Comparison of ENCODE assay signal across 8 cellular contexts in the genomic region with DNA sequence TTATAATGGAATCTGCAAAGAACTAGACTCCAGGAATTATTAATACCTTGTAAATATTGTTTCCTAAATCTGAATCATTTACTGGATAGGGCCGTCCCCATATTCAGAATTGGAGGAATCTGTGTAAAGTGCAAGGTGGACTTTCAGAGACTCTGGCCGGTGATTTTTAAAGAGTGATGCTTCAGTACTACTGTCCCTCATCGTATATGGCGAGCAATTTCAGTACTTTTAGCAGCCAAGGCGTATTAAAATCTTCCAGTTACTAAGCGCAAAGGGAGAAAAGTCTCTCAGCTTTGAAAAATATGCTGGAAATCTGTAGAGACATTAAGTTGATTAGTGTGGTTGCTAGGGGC. TPM values are rescaled to one million over a fixed set of nuclear protein-coding genes. Genes with fewer than 3 reads are reported as not detected.
DNase-seq lines count a peak whose midpoint lies in the region; ATAC-seq and TF ChIP-seq lines count a peak whose summit lies in the region.

No MANE protein-coding gene starts in this region.

- peak overlapping the region; percentile 87 for H2AFZ ChIP-seq in OCI-LY3 (ENCODE audit: low read depth, low read length)
- peak overlapping the region; percentile 97 for H2AFZ ChIP-seq in osteoblast (ENCODE audit: low read length)

- peaks cover 9% of the 10 kb centered on the region for H3K36me3 ChIP-seq in cardiac muscle cell
- H3K36me3 ChIP-seq in OCI-LY3 (replicated peaks; ENCODE audit: low read depth, low read length): peaks cover 33% of the 10 kb centered on the region
- H3K36me3 ChIP-seq in osteoblast (ENCODE audit: insufficient read depth, low read length): peaks cover 16% of the 10 kb centered on the region

- no peak for ATAC-seq in Right ventricle myocardium superior (ENCODE audit: poor library complexity)
- ATAC-seq in HG03378 (IDR thresholded peaks at IDR 0.05; ENCODE audit: unreplicated experiment): no peak

- H3K27ac ChIP-seq in cardiac muscle cell: peak overlapping the region; percentile 86
- H3K27ac ChIP-seq in OCI-LY3 (ENCODE audit: low read length): peak overlapping the region; percentile 67
- H3K27ac ChIP-seq in osteoblast (ENCODE audit: low read depth, low read length): peak overlapping the region; percentile 87

- H4K20me1 ChIP-seq in OCI-LY3 (ENCODE audit: insufficient read depth, low read length) (no peaks in the 10 kb centered on the region), osteoblast (ENCODE audit: insufficient read depth, low read length) (no peaks in the 10 kb centered on the region)

- peak overlapping the region; percentile 93 for H3K9ac ChIP-seq in OCI-LY3 (ENCODE audit: low read length)

- H3K4me3 ChIP-seq in cardiac muscle cell (peak overlapping the region; percentile 68), OCI-LY3 (ENCODE audit: low read length) (peak overlapping the region; percentile 90), epithelial cell of esophagus (ENCODE audit: low read length) (peak overlapping the region; percentile 86), osteoblast (ENCODE audit: insufficient read depth, low read length) (peak overlapping the region; percentile 95)

- TF ChIP-seq CTCF in cardiac muscle cell (IDR thresholded peaks at IDR 0.05; ENCODE audit: low read depth, low read length) (no peak), OCI-LY3 (IDR thresholded peaks at IDR 0.05; ENCODE audit: low read depth, low read length) (no peak), epithelial cell of esophagus (IDR thresholded peaks at IDR 0.05; ENCODE audit: insufficient read depth, low read depth, low read length, missing control alignments) (no peak), osteoblast (IDR thresholded peaks at IDR 0.05; ENCODE audit: extremely low read depth, low read depth, low read length) (no peak)

- H3K4me2 ChIP-seq in OCI-LY3 (ENCODE audit: low read length): peak overlapping the region; percentile 94
- H3K4me2 ChIP-seq in osteoblast (ENCODE audit: insufficient read depth, low read length): peak overlapping the region; percentile 78

- H3K9me3 ChIP-seq in cardiac muscle cell (ENCODE audit: low read depth) (no peaks in the 10 kb centered on the region), OCI-LY3 (ENCODE audit: insufficient read depth, low read length) (no peaks in the 10 kb centered on the region), osteoblast (ENCODE audit: low read depth, low read length) (no peaks in the 10 kb centered on the region)

- H3K4me1 ChIP-seq in cardiac muscle cell (ENCODE audit: low read depth): peaks cover 5% of the 10 kb centered on the region
- H3K4me1 ChIP-seq in OCI-LY3 (ENCODE audit: low read length): peaks cover 11% of the 10 kb centered on the region
- peaks cover 8% of the 10 kb centered on the region for H3K4me1 ChIP-seq in osteoblast (ENCODE audit: insufficient read depth, low read length)

- peak in 1 of 2 donors; percentile 6 for DNase-seq in cardiac muscle cell (ENCODE audit: low read depth in 1 of 2, low spot score in 1 of 2)
- no peak for DNase-seq in Right ventricle myocardium superior
- no peak for DNase-seq in epithelial cell of esophagus (ENCODE audit: low read depth)
- no peak for DNase-seq in osteoblast (ENCODE audit: insufficient read length, low spot score, missing footprints)
- DNase-seq in GF-D8 (lab: John Stamatoyannopoulos, UW): no peak
- no peak for DNase-seq in mucosa of gallbladder (ENCODE audit: low spot score)

- peaks cover 21% of the 10 kb centered on the region for H3K79me2 ChIP-seq in OCI-LY3 (ENCODE audit: low read length)
- H3K79me2 ChIP-seq in osteoblast (ENCODE audit: insufficient read depth, low read length): peaks cover 24% of the 10 kb centered on the region

- intact Hi-C loops in Right ventricle myocardium superior (cut with DNase I): no loop called here

- H3K27me3 ChIP-seq in cardiac muscle cell (no peaks in the 10 kb centered on the region), OCI-LY3 (ENCODE audit: low read depth, low read length) (no peaks in the 10 kb centered on the region), osteoblast (ENCODE audit: insufficient read depth, low read length) (no peaks in the 10 kb centered on the region)

RNA-seq across cellular contexts. Expression of gene SMIM26, which starts 0.5 kb away (rescaled TPM):
- total RNA-seq in cardiac muscle cell (152 and 213 TPM in 2 replicates), Right ventricle myocardium superior (108 TPM), osteoblast (53.9 and 59.7 TPM in 2 replicates), mucosa of gallbladder (65.2 TPM)
- polyA plus RNA-seq in cardiac muscle cell: 158 and 167 TPM in 2 replicates

RNA-seq across cellular contexts. Expression of gene DTD1, which starts 20.1 kb away (rescaled TPM):
- total RNA-seq in cardiac muscle cell (62.8 and 66.4 TPM in 2 replicates), Right ventricle myocardium superior (12.4 TPM), osteoblast (52.1 and 53.6 TPM in 2 replicates), mucosa of gallbladder (12.2 TPM)
- 59.6 and 71.6 TPM in 2 replicates for polyA plus RNA-seq in cardiac muscle cell

RNA-seq across cellular contexts. Expression of gene SEC23B, which starts 60.0 kb away (rescaled TPM):
- total RNA-seq in cardiac muscle cell (22.9 and 26.6 TPM in 2 replicates), Right ventricle myocardium superior (8.6 TPM), osteoblast (30.8 and 31.5 TPM in 2 replicates), mucosa of gallbladder (69.3 TPM)
- 28.9 and 33.7 TPM in 2 replicates for polyA plus RNA-seq in cardiac muscle cell
